ENCODE assay signal across 7 cellular contexts in genomic region chr4:142845293-142846070, GRCh38. TPM values are rescaled to one million over a fixed set of nuclear protein-coding genes. Genes with fewer than 3 reads are reported as not detected.
DNase-seq lines count a peak whose midpoint lies in the region; ATAC-seq and TF ChIP-seq lines count a peak whose summit lies in the region.

No MANE protein-coding gene starts in this region.

- peak overlapping the region; percentile 96 for H3K4me3 Mint-ChIP-seq in neural crest cell

- H3K27me3 Mint-ChIP-seq in neural crest cell (ENCODE audit: low read depth): peaks cover 78% of the 10 kb centered on the region

- H3K4me3 ChIP-seq in H7 (ENCODE audit: insufficient read depth, low read depth, low read length): peak overlapping the region; percentile 44
- peak overlapping the region; percentile 63 for H3K4me3 ChIP-seq in epithelial cell of esophagus (ENCODE audit: low read length)

- peak; percentile 37 for DNase-seq in H7
- DNase-seq in UCSD-AML1 (lab: John Stamatoyannopoulos, UW; ENCODE audit: unreplicated experiment): peak; percentile 63
- peak; percentile 18 for DNase-seq in epithelial cell of esophagus (ENCODE audit: low read depth)
- DNase-seq in neural crest cell (ENCODE audit: low read depth, low spot score): no peak
- DNase-seq in iPS-NIHi7 (ENCODE audit: extremely low spot score): no peak
- DNase-seq in NCI-H2107 (lab: John Stamatoyannopoulos, UW): no peak

- H3K9me3 Mint-ChIP-seq in neural crest cell: no peaks in the 10 kb centered on the region

- TF ChIP-seq CTCF in epithelial cell of esophagus (IDR thresholded peaks at IDR 0.05; ENCODE audit: insufficient read depth, low read depth, low read length, missing control alignments) (no peak), neural crest cell (conservative IDR thresholded peaks at IDR 0.05) (no peak)

- H3K4me1 Mint-ChIP-seq in neural crest cell: no peaks in the 10 kb centered on the region

- H3K36me3 ChIP-seq in H7 (replicated peaks; ENCODE audit: control insufficient read depth, insufficient read depth, low read length): no peaks in the 10 kb centered on the region

- no peaks in the 10 kb centered on the region for H3K36me3 Mint-ChIP-seq in neural crest cell (ENCODE audit: low read depth)

- H3K27ac Mint-ChIP-seq in neural crest cell (ENCODE audit: unreplicated experiment): no peak overlapping the region

- ATAC-seq in GM21447 (IDR thresholded peaks at IDR 0.05; ENCODE audit: unreplicated experiment): no peak

- peaks cover 46% of the 10 kb centered on the region for H3K27me3 ChIP-seq in H7 (ENCODE audit: control insufficient read depth, insufficient read depth, low read length)

RNA-seq across cellular contexts. Expression of gene INPP4B, which starts 0.6 kb away (rescaled TPM):
- total RNA-seq in H7 (2014; rRNA removed; shearing (Covaris generic)): 1.8 and 2.2 TPM in 2 replicates
- total RNA-seq in neural crest cell: 7.0 and 7.3 TPM in 2 replicates

Comparison
In these comparisons a context has a peak if more than half of its experiments do, and no peak if none do; other contexts are left out.
1. DNase-seq: peak in H7 (single experiment), UCSD-AML1 (single experiment) and epithelial cell of esophagus (single experiment); none in neural crest cell (single experiment), iPS-NIHi7 (single experiment) and NCI-H2107 (single experiment).